ENCODE assay signal across 15 cellular contexts in genomic region chr16:53789159-53789558, GRCh38.
A peak's percentile ranks its signal among the peaks of the same experiment; 100 is the strongest.
DNase-seq lines count a peak whose midpoint lies in the region; ATAC-seq and TF ChIP-seq lines count a peak whose summit lies in the region.
"Had no signal": no experiment of that assay in that cellular context is flagged by ENCODE, and none has a peak within 500 bp of the region (broad histone marks: within the 10 kb centered on the region; RNA-seq: fewer than 3 reads in every experiment).

No MANE protein-coding gene starts in this region.

- no peak overlapping the region for H2AK9ac ChIP-seq in IMR-90 (replicated peaks; ENCODE audit: low read depth, low read length, poor library complexity)

- TF ChIP-seq POLR2A in IMR-90 (IDR thresholded peaks at IDR 0.05; ENCODE audit: low read depth, low read length): no peak

- H3K4me1 ChIP-seq in IMR-90 (ENCODE audit: control insufficient read depth, insufficient read depth, low read length): peaks cover 1% of the 10 kb centered on the region; the same call in 1 of the 2 replicates

- dilution Hi-C loops in IMR-90 (cut with HindIII; ENCODE audit: low sequenced_read_pairs, unreplicated experiment): no loop called here

- no peaks in the 10 kb centered on the region for H3K9me3 ChIP-seq in IMR-90 (ENCODE audit: control insufficient read depth, insufficient read depth, low read length)
- H3K9me3 ChIP-seq: ovary had no signal

- POLR2A ChIA-PET in AG04449 (lab: Yijun Ruan, JAX): interaction anchor here (0.5 to 0.8 kb wide), 2 partner anchors 286 to 1147 kb away, joined by 3 read pairs; partner anchors contain the start of gene AKTIP
- POLR2A ChIA-PET in IMR-90 (lab: Charles Lee; ENCODE audit: unreplicated experiment): no interaction called here

- BruUV-seq in IMR-90 (replicated peaks; lab: Mats Ljungman, UMichigan): no TSS peak

- no peaks in the 10 kb centered on the region for H3K9me1 ChIP-seq in IMR-90 (ENCODE audit: insufficient read depth, low read length)

- H3K27ac ChIP-seq in IMR-90 (ENCODE audit: insufficient read depth, low read length): no peak overlapping the region
- H3K27ac ChIP-seq: ovary had no signal

- no peak overlapping the region for H3K18ac ChIP-seq in IMR-90 (ENCODE audit: low read depth, low read length)

- no peaks in the 10 kb centered on the region for H3K36me3 ChIP-seq in IMR-90 (ENCODE audit: control insufficient read depth, insufficient read depth, low read length)
- H3K36me3 ChIP-seq: ovary had no signal

- no peak overlapping the region for H4K8ac ChIP-seq in IMR-90 (ENCODE audit: low read depth in 2 of 2, low read length in 2 of 2)

- H3K4me2 ChIP-seq in IMR-90 (ENCODE audit: low read depth, low read length): 0 out of 2 replicates have a peak overlapping the region, but pooled peaks have one; percentile 1

- H3K56ac ChIP-seq in IMR-90 (ENCODE audit: extremely low read depth, insufficient read depth, low read length): no peak overlapping the region

- no peak overlapping the region for H4K5ac ChIP-seq in IMR-90 (ENCODE audit: low read depth, low read length)

- no peak overlapping the region for H3K23ac ChIP-seq in IMR-90 (ENCODE audit: low read depth, low read length)

- H3K14ac ChIP-seq in IMR-90 (replicated peaks; ENCODE audit: low read depth, low read length): no peak overlapping the region; the same call in 1 of the 2 replicates

- no peaks in the 10 kb centered on the region for H3K27me3 ChIP-seq in IMR-90 (ENCODE audit: control insufficient read depth, insufficient read depth, low read length)
- H3K27me3 ChIP-seq: ovary had no signal

- no peak overlapping the region for H2BK5ac ChIP-seq in IMR-90 (ENCODE audit: low read depth, low read length, poor library complexity, severe bottlenecking)

- TF ChIP-seq RAD21 in IMR-90 (IDR thresholded peaks at IDR 0.05; ENCODE audit: low read length): no peak

- peaks cover 30 to 38% of the 10 kb centered on the region in 2 experiments for H3K79me1 ChIP-seq in IMR-90 (ENCODE audit: low read depth in 1 of 2, low read length in 2 of 2)

- DNase-seq in AG04449 (ENCODE audit: low read depth, low spot score): peak; percentile 88
- peak; percentile 84 for DNase-seq in IMR-90
- peak; percentile 74 to 89 for DNase-seq in cardiac fibroblast (ENCODE audit: low read depth in 2 of 2)
- DNase-seq in kidney tubule cell (ENCODE audit: low spot score): peak; percentile 78
- no peak for DNase-seq in Right ventricle myocardium superior
- no peak for DNase-seq in stimulated activated CD4-positive, alpha-beta T cell treated with anti-CD3 and anti-CD28 coated beads, Interleukin-15, amount 100 ng/mL, for 24 hours
- DNase-seq: activated CD4-positive, alpha-beta T cell treated with anti-CD3 and anti-CD28 coated beads for 48 hours; DMS153; mesendoderm; NCI-H1436; NCI-H446 treated with DMSO at 0.1 percent for 48 hours; ovary; T-helper 17 cell had no signal

- H2BK15ac ChIP-seq in IMR-90 (ENCODE audit: low read depth, low read length): no peak overlapping the region

- H2AFZ ChIP-seq in IMR-90 (replicated peaks; ENCODE audit: low read length, poor library complexity): no peak overlapping the region

- in situ Hi-C loops in IMR-90 (cut with MboI; ENCODE audit: low sequenced_read_pairs): no loop called here

- no peak overlapping the region for H3K4ac ChIP-seq in IMR-90 (ENCODE audit: low read depth, low read length)

- no peak overlapping the region for H3K9ac ChIP-seq in IMR-90 (ENCODE audit: low read depth, low read length)

- TF ChIP-seq CTCF in AG04449 (IDR thresholded peaks at IDR 0.05; ENCODE audit: insufficient read depth, low read length, missing control alignments): no peak
- no peak for TF ChIP-seq CTCF in IMR-90 (conservative IDR thresholded peaks at IDR 0.05; ENCODE audit: low read depth, low read length)
- TF ChIP-seq CTCF in cardiac fibroblast (IDR thresholded peaks at IDR 0.05; ENCODE audit: low read depth, low read length): no peak

- no CpG with 5 or more reads among the region's 2 CpGs for WGBS in IMR-90 (ENCODE audit: extremely low coverage in 2 of 2, insufficient read length in 1 of 2), 2 experiments

- no peak overlapping the region for H2AK5ac ChIP-seq in IMR-90 (ENCODE audit: low read depth, low read length)

- ATAC-seq in IMR-90 (ENCODE audit: low read depth): peak; percentile 73
- no peak for ATAC-seq in Right ventricle myocardium superior (ENCODE audit: poor library complexity)
- no peak for ATAC-seq in GM18861 (IDR thresholded peaks at IDR 0.05; ENCODE audit: unreplicated experiment)
- ATAC-seq in GM18511 (IDR thresholded peaks at IDR 0.05; ENCODE audit: unreplicated experiment): no peak
- ATAC-seq: T-helper 17 cell had no signal

- H2BK20ac ChIP-seq in IMR-90 (ENCODE audit: low read depth, low read length): no peak overlapping the region

- intact Hi-C loops in IMR-90 (cut with micrococcal nuclease): no loop called here
- intact Hi-C loops in Right ventricle myocardium superior (cut with DNase I): no loop called here

- H4K91ac ChIP-seq in IMR-90 (ENCODE audit: insufficient read depth, low read depth, low read length): no peak overlapping the region

- H4K20me1 ChIP-seq in IMR-90 (ENCODE audit: insufficient read depth, low read length): no peaks in the 10 kb centered on the region; the same call in 1 of the 2 replicates

- no peak overlapping the region for H3K4me3 ChIP-seq in AG04449 (ENCODE audit: low read depth, low read length)
- no peak overlapping the region for H3K4me3 ChIP-seq in IMR-90 (ENCODE audit: insufficient read depth, low read depth, low read length)
- H3K4me3 ChIP-seq in cardiac fibroblast (replicated peaks in 1 of 2; ENCODE audit: low read depth in 2 of 2, low read length in 2 of 2): no peak overlapping the region
- H3K4me3 ChIP-seq: ovary had no signal

- no peak overlapping the region for H2BK120ac ChIP-seq in IMR-90 (ENCODE audit: low read depth, low read length)

- CTCF ChIA-PET in AG04449 (lab: Yijun Ruan, JAX) (interaction anchor here (2.2 kb wide), 1 partner anchor 16 kb away, joined by 6 read pairs; no protein-coding TSS in a partner anchor), IMR-90 (lab: Yijun Ruan, JAX) (interaction anchor here (0.7 to 1.1 kb wide), 3 partner anchors 15 to 1167 kb away, joined by 3 to 4 read pairs (median 3); no protein-coding TSS in a partner anchor)

TF ChIP-seq in IMR-90, 13 proteins besides CTCF, POLR2A, EP300 and RAD21:
- TF ChIP-seq CEBPB (IDR thresholded peaks at IDR 0.05; ENCODE audit: low read depth, low read length): 0 out of 2 replicates have a peak, but pooled peaks have one; percentile 24
- TF ChIP-seq FOS (IDR thresholded peaks at IDR 0.05; ENCODE audit: low read depth, low read length): no peak

Comparison
In these comparisons a context has a peak if more than half of its experiments do, and no peak if none do; other contexts are left out.
1. DNase-seq: peak in AG04449 (single experiment), IMR-90 (single experiment), cardiac fibroblast (2 of 2) and kidney tubule cell (single experiment); none in Right ventricle myocardium superior (single experiment) and stimulated activated CD4-positive, alpha-beta T cell treated with anti-CD3 and anti-CD28 coated beads, Interleukin-15, amount 100 ng/mL, for 24 hours (single experiment).